Comparison of ENCODE assay signal across 15 cellular contexts in the genomic region with DNA sequence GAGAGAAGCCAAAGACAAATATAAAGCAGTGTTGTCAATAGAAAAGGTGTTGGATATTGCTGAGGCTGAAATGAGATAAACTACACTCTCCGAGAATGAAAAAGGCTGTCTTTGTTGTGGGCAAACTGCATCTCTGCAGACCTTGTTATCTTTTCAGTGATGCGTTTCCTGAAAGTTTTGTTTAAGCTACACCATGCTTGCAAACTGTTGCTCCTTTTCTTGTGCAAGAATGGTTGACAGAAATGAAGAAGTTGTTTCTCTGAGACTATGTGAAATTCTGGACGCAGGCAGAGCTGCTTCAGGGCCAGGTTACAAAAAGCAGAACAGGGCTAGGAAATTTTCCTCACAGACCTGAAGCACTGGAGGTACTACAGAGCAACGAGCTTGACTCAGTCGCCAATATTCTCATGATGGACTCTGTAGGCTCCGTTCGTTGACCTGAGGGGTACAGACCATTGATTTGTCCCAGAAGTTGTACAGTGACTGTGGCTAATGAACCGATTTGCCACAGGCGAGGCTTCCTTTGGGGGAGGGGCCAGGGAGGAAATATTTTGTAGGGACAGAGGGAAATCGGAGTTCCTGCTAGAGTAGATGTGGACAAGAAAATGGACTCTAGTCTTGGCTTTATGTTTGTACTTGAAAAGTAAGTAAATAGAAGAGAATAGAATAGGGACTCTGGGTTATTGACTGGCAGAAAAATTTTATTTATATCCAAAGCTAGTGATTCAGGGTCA. TPM values are rescaled to one million over a fixed set of nuclear protein-coding genes. Genes with fewer than 3 reads are reported as not detected.
DNase-seq lines count a peak whose midpoint lies in the region; ATAC-seq, FAIRE-seq and TF ChIP-seq lines count a peak whose summit lies in the region.
"Had no signal": no experiment of that assay in that cellular context is flagged by ENCODE, and none has a peak within 500 bp of the region (broad histone marks: within the 10 kb centered on the region; RNA-seq: fewer than 3 reads in every experiment).

No MANE protein-coding gene starts in this region.

- H4K20me1 ChIP-seq in BLaER1 treated with 17β-estradiol and CSF1 and Interleukin-3, amounts not matched to agents 10 nM and 100 nM: peaks cover 0 to 13% (median 10%) of the 10 kb centered on the region in 11 experiments; a peak in 16 of 22 replicates
- peaks cover 8% of the 10 kb centered on the region; the same call in 1 of the 2 replicates for H4K20me1 ChIP-seq in GM23338 (replicated peaks; ENCODE audit: insufficient read depth)

- H3K4me1 ChIP-seq in BLaER1 treated with 17β-estradiol and CSF1 and Interleukin-3, amounts not matched to agents 10 nM and 100 nM: peaks cover 28 to 44% (median 33%) of the 10 kb centered on the region in 10 experiments
- peaks cover 23% of the 10 kb centered on the region for H3K4me1 ChIP-seq in GM23338 (ENCODE audit: insufficient read depth)
- H3K4me1 ChIP-seq: colonic mucosa had no signal

- peak overlapping the region; percentile 14 to 73 (median 49); a peak in 19 of 22 replicates for H3K9ac ChIP-seq in BLaER1 treated with 17β-estradiol and CSF1 and Interleukin-3, amounts not matched to agents 10 nM and 100 nM

- no peaks in the 10 kb centered on the region; the same call in 2 of the 3 replicates for H3K36me3 Mint-ChIP-seq in GM23338 (ENCODE audit: low read depth)
- H3K36me3 Mint-ChIP-seq in endothelial cell (ENCODE audit: low read depth, unreplicated experiment): no peaks in the 10 kb centered on the region
- peaks cover 17% of the 10 kb centered on the region for H3K36me3 Mint-ChIP-seq in stimulated activated effector memory CD8-positive, alpha-beta T cell treated with anti-CD3 and anti-CD28 coated beads, Interleukin-12 subunit alpha, Interleukin-12 subunit beta, amount 100 ng/mL, for 72 hours
- H3K36me3 Mint-ChIP-seq: immature natural killer cell had no signal

- DNase-seq in GM23338 (ENCODE audit: low spot score) (no peak), SKM-1 (lab: John Stamatoyannopoulos, UW; ENCODE audit: unreplicated experiment) (peak; percentile 94), endothelial cell (ENCODE audit: low spot score) (peak; percentile 7), RCC 7860 (ENCODE audit: low spot score) (no peak), NCI-H187 (lab: John Stamatoyannopoulos, UW) (no peak)
- no peak for DNase-seq in stimulated activated effector memory CD8-positive, alpha-beta T cell treated with anti-CD3 and anti-CD28 coated beads, Interleukin-12 subunit alpha, Interleukin-12 subunit beta, amount 100 ng/mL, for 72 hours (ENCODE audit: low spot score in 2 of 2)
- DNase-seq: activated naive CD4-positive, alpha-beta T cell treated with anti-CD3 and anti-CD28 coated beads, Interleukin-2, amount 50 U/mL, for 16 hours; colonic mucosa; midbrain; NCI-H2227 treated with DMSO at 0.1 percent for 48 hours; retina had no signal

- H3K9me3 Mint-ChIP-seq in GM23338 (no peaks in the 10 kb centered on the region), endothelial cell (ENCODE audit: unreplicated experiment) (no peaks in the 10 kb centered on the region)
- H3K9me3 Mint-ChIP-seq in stimulated activated effector memory CD8-positive, alpha-beta T cell treated with anti-CD3 and anti-CD28 coated beads, Interleukin-12 subunit alpha, Interleukin-12 subunit beta, amount 100 ng/mL, for 72 hours: no peaks in the 10 kb centered on the region
- H3K9me3 Mint-ChIP-seq: immature natural killer cell had no signal

- no peak for TF ChIP-seq CTCF in GM23338 (conservative IDR thresholded peaks at IDR 0.05; ENCODE audit: low read depth in 2 of 2)
- TF ChIP-seq CTCF in endothelial cell (IDR thresholded peaks at IDR 0.05; ENCODE audit: unreplicated experiment): no peak

- FAIRE-seq in RCC 7860 (lab: Jason Lieb, UNC): no peak

- H3K4me2 ChIP-seq in BLaER1 treated with 17β-estradiol and CSF1 and Interleukin-3, amounts not matched to agents 10 nM and 100 nM: peak overlapping the region; percentile 51 to 86 (median 78)
- no peak overlapping the region for H3K4me2 ChIP-seq in GM23338

- H3K36me3 ChIP-seq in BLaER1 treated with 17β-estradiol and CSF1 and Interleukin-3, amounts not matched to agents 10 nM and 100 nM: no peaks in the 10 kb centered on the region
- H3K36me3 ChIP-seq in GM23338 (ENCODE audit: insufficient read depth): no peaks in the 10 kb centered on the region
- H3K36me3 ChIP-seq: colonic mucosa had no signal

- H3K4me3 Mint-ChIP-seq in GM23338 (no peak overlapping the region), endothelial cell (ENCODE audit: unreplicated experiment) (no peak overlapping the region)
- no peak overlapping the region for H3K4me3 Mint-ChIP-seq in stimulated activated effector memory CD8-positive, alpha-beta T cell treated with anti-CD3 and anti-CD28 coated beads, Interleukin-12 subunit alpha, Interleukin-12 subunit beta, amount 100 ng/mL, for 72 hours
- H3K4me3 Mint-ChIP-seq: immature natural killer cell had no signal

- peaks cover 7% of the 10 kb centered on the region for H3K27me3 Mint-ChIP-seq in GM23338 (ENCODE audit: insufficient read depth, low read depth, poor library complexity)
- peaks cover 9% of the 10 kb centered on the region for H3K27me3 Mint-ChIP-seq in endothelial cell (ENCODE audit: unreplicated experiment)

- H3K27ac ChIP-seq in BLaER1 treated with 17β-estradiol and CSF1 and Interleukin-3, amounts not matched to agents 10 nM and 100 nM: peak overlapping the region; percentile 14 to 82 (median 68); a peak in 21 of 22 replicates
- no peak overlapping the region; the same call in 1 of the 2 replicates for H3K27ac ChIP-seq in GM23338 (ENCODE audit: low read depth)
- H3K27ac ChIP-seq: colonic mucosa had no signal

- no peaks in the 10 kb centered on the region for H3K27me3 ChIP-seq in BLaER1 treated with 17β-estradiol and CSF1 and Interleukin-3, amounts not matched to agents 10 nM and 100 nM
- no peaks in the 10 kb centered on the region for H3K27me3 ChIP-seq in GM23338 (ENCODE audit: insufficient read depth)
- H3K27me3 ChIP-seq: colonic mucosa had no signal

- H3F3A ChIP-seq in GM23338 (replicated peaks; ENCODE audit: low read depth): no peaks in the 10 kb centered on the region

- peak overlapping the region in 7 of 10 experiments; percentile 1 to 52 (median 12); a peak in 8 of 20 replicates for H3K4me3 ChIP-seq in BLaER1 treated with 17β-estradiol and CSF1 and Interleukin-3, amounts not matched to agents 10 nM and 100 nM
- H3K4me3 ChIP-seq in GM23338: no peak overlapping the region
- H3K4me3 ChIP-seq: colonic mucosa had no signal

- H3K79me2 ChIP-seq in GM23338 (replicated peaks; ENCODE audit: insufficient read depth): peaks cover 10% of the 10 kb centered on the region

- H3K4me1 Mint-ChIP-seq in GM23338: peaks cover 24% of the 10 kb centered on the region
- peaks cover 30% of the 10 kb centered on the region for H3K4me1 Mint-ChIP-seq in endothelial cell (ENCODE audit: unreplicated experiment)
- H3K4me1 Mint-ChIP-seq in stimulated activated effector memory CD8-positive, alpha-beta T cell treated with anti-CD3 and anti-CD28 coated beads, Interleukin-12 subunit alpha, Interleukin-12 subunit beta, amount 100 ng/mL, for 72 hours: peaks cover 15% of the 10 kb centered on the region

- ATAC-seq in GM23338: no peak
- ATAC-seq in GM21825 (IDR thresholded peaks at IDR 0.05; ENCODE audit: unreplicated experiment): no peak
- no peak for ATAC-seq in stimulated activated effector memory CD8-positive, alpha-beta T cell treated with anti-CD3 and anti-CD28 coated beads, Interleukin-12 subunit alpha, Interleukin-12 subunit beta, amount 100 ng/mL, for 72 hours
- ATAC-seq: Right ventricle myocardium inferior had no signal

- no peaks in the 10 kb centered on the region for H3K9me2 ChIP-seq in GM23338 (ENCODE audit: insufficient read depth)

- H3K27ac Mint-ChIP-seq in GM23338 (no peak overlapping the region), endothelial cell (ENCODE audit: unreplicated experiment) (peak overlapping the region; percentile 84)
- H3K27ac Mint-ChIP-seq in stimulated activated effector memory CD8-positive, alpha-beta T cell treated with anti-CD3 and anti-CD28 coated beads, Interleukin-12 subunit alpha, Interleukin-12 subunit beta, amount 100 ng/mL, for 72 hours: no peak overlapping the region
- H3K27ac Mint-ChIP-seq: immature natural killer cell had no signal

- H3K9me3 ChIP-seq in BLaER1 treated with 17β-estradiol and CSF1 and Interleukin-3, amounts not matched to agents 10 nM and 100 nM (replicated peaks in 1 of 11): 0 out of 22 replicates have a peak, but pooled peaks cover 0 to 2% (median 0%) of the 10 kb centered on the region in 11 experiments
- H3K9me3 ChIP-seq: colonic mucosa had no signal

- H2AFZ ChIP-seq in GM23338: peak overlapping the region; percentile 85; the same call in 1 of the 2 replicates

RNA-seq across cellular contexts. Expression of gene ATL2, which starts 3.5 kb away (rescaled TPM):
- total RNA-seq in GM23338 (2014; rRNA removed; shearing (Covaris generic)): 121 and 140 TPM in 2 replicates
- 25.7 and 30.2 TPM in 2 replicates for polyA plus RNA-seq in GM23338 (2016; fragmentation: Nextera tagmentation; extraction: Ambion mirVana)
- 38.0 TPM for total RNA-seq in endothelial cell (ENCODE audit: unreplicated experiment)

Comparison
In these comparisons a context has a peak if more than half of its experiments do, and no peak if none do; other contexts are left out.
1. DNase-seq: peak in SKM-1 (single experiment) and endothelial cell (single experiment); none in GM23338 (single experiment), RCC 7860 (single experiment), NCI-H187 (0 of 2) and stimulated activated effector memory CD8-positive, alpha-beta T cell treated with anti-CD3 and anti-CD28 coated beads, Interleukin-12 subunit alpha, Interleukin-12 subunit beta, amount 100 ng/mL, for 72 hours (0 of 2).